In the genomic region with DNA sequence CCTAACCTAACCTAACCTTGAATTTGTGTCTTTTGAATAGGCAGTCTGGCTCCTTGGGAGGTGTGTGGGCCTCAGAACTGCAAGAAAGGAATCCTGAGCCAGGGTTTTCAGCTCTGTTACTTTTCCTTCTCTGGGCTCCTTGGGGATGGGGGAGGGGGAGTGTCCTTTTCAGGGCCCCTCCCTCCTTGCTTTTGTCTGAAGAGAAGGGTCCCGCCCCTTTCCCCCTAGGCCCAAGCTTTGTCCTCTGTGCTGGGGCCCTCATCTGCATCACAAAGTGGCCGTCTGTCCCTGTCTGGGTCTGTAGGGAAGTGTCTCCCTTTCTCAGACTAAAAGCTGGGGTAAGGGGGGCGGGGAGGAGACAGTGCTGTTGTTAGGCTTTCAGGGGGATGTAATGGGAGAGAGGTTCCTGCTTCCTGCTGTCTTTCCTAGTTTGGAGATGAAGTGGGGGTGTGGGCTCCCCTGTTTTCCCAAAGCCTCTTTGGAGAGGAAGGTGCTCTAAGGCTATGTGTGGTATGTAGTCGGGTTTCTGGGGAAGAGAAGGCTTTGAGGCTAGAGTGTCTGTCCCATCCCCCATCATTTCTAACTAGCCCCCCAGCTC, we compare ENCODE assay signal across 1 cellular context.
TF ChIP-seq lines count a peak whose summit lies in the region.

No MANE protein-coding gene starts in this region.

TF ChIP-seq in SK-N-SH, 30 proteins besides CTCF, POLR2A, EP300 and RAD21:
- TF ChIP-seq, protein P1, sequence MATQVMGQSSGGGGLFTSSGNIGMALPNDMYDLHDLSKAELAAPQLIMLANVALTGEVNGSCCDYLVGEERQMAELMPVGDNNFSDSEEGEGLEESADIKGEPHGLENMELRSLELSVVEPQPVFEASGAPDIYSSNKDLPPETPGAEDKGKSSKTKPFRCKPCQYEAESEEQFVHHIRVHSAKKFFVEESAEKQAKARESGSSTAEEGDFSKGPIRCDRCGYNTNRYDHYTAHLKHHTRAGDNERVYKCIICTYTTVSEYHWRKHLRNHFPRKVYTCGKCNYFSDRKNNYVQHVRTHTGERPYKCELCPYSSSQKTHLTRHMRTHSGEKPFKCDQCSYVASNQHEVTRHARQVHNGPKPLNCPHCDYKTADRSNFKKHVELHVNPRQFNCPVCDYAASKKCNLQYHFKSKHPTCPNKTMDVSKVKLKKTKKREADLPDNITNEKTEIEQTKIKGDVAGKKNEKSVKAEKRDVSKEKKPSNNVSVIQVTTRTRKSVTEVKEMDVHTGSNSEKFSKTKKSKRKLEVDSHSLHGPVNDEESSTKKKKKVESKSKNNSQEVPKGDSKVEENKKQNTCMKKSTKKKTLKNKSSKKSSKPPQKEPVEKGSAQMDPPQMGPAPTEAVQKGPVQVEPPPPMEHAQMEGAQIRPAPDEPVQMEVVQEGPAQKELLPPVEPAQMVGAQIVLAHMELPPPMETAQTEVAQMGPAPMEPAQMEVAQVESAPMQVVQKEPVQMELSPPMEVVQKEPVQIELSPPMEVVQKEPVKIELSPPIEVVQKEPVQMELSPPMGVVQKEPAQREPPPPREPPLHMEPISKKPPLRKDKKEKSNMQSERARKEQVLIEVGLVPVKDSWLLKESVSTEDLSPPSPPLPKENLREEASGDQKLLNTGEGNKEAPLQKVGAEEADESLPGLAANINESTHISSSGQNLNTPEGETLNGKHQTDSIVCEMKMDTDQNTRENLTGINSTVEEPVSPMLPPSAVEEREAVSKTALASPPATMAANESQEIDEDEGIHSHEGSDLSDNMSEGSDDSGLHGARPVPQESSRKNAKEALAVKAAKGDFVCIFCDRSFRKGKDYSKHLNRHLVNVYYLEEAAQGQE (IDR thresholded peaks at IDR 0.05; ENCODE audit: low read depth, low read length): no peak
- no peak for TF ChIP-seq POLR2AphosphoS5 (IDR thresholded peaks at IDR 0.05; ENCODE audit: low read depth, low read length)
- TF ChIP-seq JUND (IDR thresholded peaks at IDR 0.05): no peak
- no peak for TF ChIP-seq ELF1 (IDR thresholded peaks at IDR 0.05)
- no peak for TF ChIP-seq FOXM1 (IDR thresholded peaks at IDR 0.05; ENCODE audit: low read depth)
- no peak for TF ChIP-seq RXRA (IDR thresholded peaks at IDR 0.05; ENCODE audit: borderline replicate concordance, low read depth)
- no peak for TF ChIP-seq FOXJ3 (CRISPR knock-in tag; IDR thresholded peaks at IDR 0.05)
- no peak for TF ChIP-seq CHD2 (IDR thresholded peaks at IDR 0.05; ENCODE audit: low read length, partially characterized antibody)
- TF ChIP-seq NFIC (IDR thresholded peaks at IDR 0.05; ENCODE audit: borderline replicate concordance): no peak
- no peak for TF ChIP-seq GABPA (IDR thresholded peaks at IDR 0.05; ENCODE audit: low read depth)
- no peak for TF ChIP-seq YY1 (IDR thresholded peaks at IDR 0.05; ENCODE audit: low read depth)
- TF ChIP-seq FOSL2 (IDR thresholded peaks at IDR 0.05; ENCODE audit: borderline replicate concordance, low read depth): no peak
- no peak for TF ChIP-seq EZH2phosphoT487 (IDR thresholded peaks at IDR 0.05; ENCODE audit: borderline replicate concordance, low read depth)
TF ChIP-seq in SK-N-SH: peak in this region for 0.
